Comparison of ENCODE assay signal across 9 cellular contexts in the genomic region with DNA sequence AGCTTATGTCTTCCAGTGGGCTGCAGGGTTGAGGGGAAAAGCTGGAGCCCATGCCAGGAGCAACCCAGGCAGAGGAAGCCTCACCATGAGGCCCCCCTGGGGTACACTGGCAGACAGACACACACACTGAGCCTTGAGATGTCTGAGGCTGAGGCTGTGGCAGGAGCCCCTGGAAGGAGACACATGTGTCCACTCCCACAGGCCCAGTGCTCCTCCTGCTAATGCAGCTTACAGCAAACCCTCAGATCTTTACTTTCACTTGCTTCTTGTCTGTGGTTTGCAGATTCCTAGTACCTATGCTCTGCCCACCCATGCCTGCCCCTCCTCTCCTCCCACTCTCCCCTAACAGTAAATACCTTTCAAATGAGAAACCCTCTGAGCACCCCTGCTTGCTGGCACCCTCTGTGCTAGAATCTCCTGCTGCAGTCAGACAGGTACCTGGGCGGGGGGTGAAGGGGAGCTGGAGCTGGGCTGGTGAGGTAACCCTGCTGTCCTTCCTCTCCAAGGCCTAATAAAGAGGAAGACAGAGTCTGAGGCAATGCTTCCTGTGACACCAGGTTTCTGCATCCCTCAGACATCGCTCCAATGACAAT.
DNase-seq lines count a peak whose midpoint lies in the region; ATAC-seq and TF ChIP-seq lines count a peak whose summit lies in the region.
"Had no signal": no experiment of that assay in that cellular context is flagged by ENCODE, and none has a peak within 500 bp of the region (broad histone marks: within the 10 kb centered on the region; RNA-seq: fewer than 3 reads in every experiment).

No MANE protein-coding gene starts in this region.

- H3K27ac Mint-ChIP-seq in chondrocyte (ENCODE audit: unreplicated experiment) = no peak overlapping the region

- peak overlapping the region; percentile 96 for H3K27ac ChIP-seq in substantia nigra (ENCODE audit: low read depth, low read length, poor library complexity, severe bottlenecking)
- H3K27ac ChIP-seq: adrenal gland had no signal

- H3K27me3 Mint-ChIP-seq in chondrocyte (ENCODE audit: low read depth) = no peaks in the 10 kb centered on the region

- peaks cover 78% of the 10 kb centered on the region for H3K4me1 Mint-ChIP-seq in chondrocyte (ENCODE audit: low read depth)

- H3K9me3 Mint-ChIP-seq in chondrocyte (ENCODE audit: low read depth) = no peaks in the 10 kb centered on the region

- peak; percentile 45 to 53 for ATAC-seq in activated CD4-positive, CD25-positive, alpha-beta regulatory T cell treated with anti-CD3 and anti-CD28 coated beads, Interleukin-2, amount 50 U/mL, for 24 hours
- no peak for ATAC-seq in left lobe of liver

- TF ChIP-seq CTCF in epithelial cell of esophagus (IDR thresholded peaks at IDR 0.05; ENCODE audit: insufficient read depth, low read depth, low read length, missing control alignments) (no peak), chondrocyte (IDR thresholded peaks at IDR 0.05) (no peak)

- DNase-seq in activated CD4-positive, CD25-positive, alpha-beta regulatory T cell treated with anti-CD3 and anti-CD28 coated beads, Interleukin-2, amount 50 U/mL, for 72 hours = no peak
- DNase-seq in SKM-1 treated with dmso at 0.1 percent for 144 hours (lab: John Stamatoyannopoulos, UW; ENCODE audit: unreplicated experiment) (peak; percentile 69), epithelial cell of esophagus (ENCODE audit: low read depth) (peak; percentile 22), substantia nigra (lab: John Stamatoyannopoulos, UW) (peak in 3 of 49 donors; percentile 15 to 19 (median 16)), DMS79 (lab: John Stamatoyannopoulos, UW) (no peak), left lobe of liver (ENCODE audit: low spot score) (no peak), chondrocyte (ENCODE audit: low spot score) (no peak)
- DNase-seq: adrenal gland had no signal

- H3K36me3 Mint-ChIP-seq in chondrocyte (ENCODE audit: low read depth) = no peaks in the 10 kb centered on the region

- H3K4me3 ChIP-seq in epithelial cell of esophagus (ENCODE audit: low read length) = no peak overlapping the region
- H3K4me3 ChIP-seq: adrenal gland had no signal

- no peak overlapping the region for H3K4me3 Mint-ChIP-seq in chondrocyte (ENCODE audit: unreplicated experiment)

Comparison
In these comparisons a context has a peak if more than half of its experiments do, and no peak if none do; other contexts are left out.
1. DNase-seq: peak in SKM-1 treated with dmso at 0.1 percent for 144 hours (single experiment) and epithelial cell of esophagus (single experiment); none in activated CD4-positive, CD25-positive, alpha-beta regulatory T cell treated with anti-CD3 and anti-CD28 coated beads, Interleukin-2, amount 50 U/mL, for 72 hours (single experiment), DMS79 (single experiment), left lobe of liver (single experiment) and chondrocyte (single experiment).